16 cellular contexts compared by ENCODE assay signal in the genomic region with DNA sequence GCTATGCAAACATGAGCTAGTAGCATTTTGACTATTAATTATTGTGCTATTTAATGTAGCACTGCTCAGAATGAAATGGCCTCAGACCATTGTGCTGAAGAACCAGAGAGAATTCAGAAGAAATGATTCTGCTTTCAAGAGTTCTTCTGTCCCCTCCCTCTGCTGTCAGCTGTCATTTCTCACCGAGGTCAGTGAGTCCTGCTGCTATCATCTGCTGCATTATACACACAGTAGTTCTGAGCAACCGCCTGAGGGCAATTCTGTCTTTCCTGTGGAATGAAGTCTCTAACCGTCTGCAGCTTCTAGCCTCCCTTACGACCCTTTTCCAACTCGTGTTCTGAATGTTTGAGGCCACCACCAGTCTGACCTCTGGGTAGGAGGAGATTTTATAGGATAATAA.
"Had no signal": no experiment of that assay in that cellular context is flagged by ENCODE, and none has a peak within 500 bp of the region (broad histone marks: within the 10 kb centered on the region; RNA-seq: fewer than 3 reads in every experiment).

No MANE protein-coding gene starts in this region.

- H3K4me1 ChIP-seq: esophagus squamous epithelium, left lung, psoas muscle, spleen, tibial nerve had no signal

- ATAC-seq: activated T-cell treated with anti-CD3 and anti-CD28 coated beads, Interleukin-2, amount 50 U/mL, for 72 hours; left lung; psoas muscle; sciatic nerve; stimulated activated naive B cell treated with anti-CD40 and anti-IgM and Interleukin-4, amounts not matched to agents 10 μg/mL and 1 μg/mL and 100 μg/mL, for 72 hours had no signal

- H3K27ac ChIP-seq: esophagus squamous epithelium, left lung, psoas muscle, spleen, tibial nerve had no signal

- H3K36me3 ChIP-seq: esophagus squamous epithelium, left lung, spleen, tibial nerve had no signal

- H3K4me3 ChIP-seq: esophagus squamous epithelium, left lung, psoas muscle, spleen, tibial nerve had no signal

- H3K9me3 ChIP-seq: esophagus squamous epithelium, left lung, psoas muscle, spleen, tibial nerve had no signal

- H3K27me3 ChIP-seq: esophagus squamous epithelium, left lung, spleen, tibial nerve had no signal

- DNase-seq: activated CD4-positive, alpha-beta memory T cell treated with anti-CD3 and anti-CD28 coated beads, Interleukin-2, amount 10 ng/mL, durations not matched to agents 7 days and 5 days; activated CD8-positive, alpha-beta memory T cell treated with anti-CD3 and anti-CD28 coated beads, Interleukin-2, amount 50 U/mL, for 4 hours; activated gamma-delta T cell treated with Interleukin-2 at 50 U/mL for 16 hours; activated naive CD8-positive, alpha-beta T cell treated with anti-CD3 and anti-CD28 coated beads for 36 hours; activated T-cell treated with anti-CD3 and anti-CD28 coated beads, Interleukin-2, amount 50 U/mL, for 72 hours; anterior cingulate cortex; esophagus squamous epithelium; foreskin fibroblast; left lung; nephron progenitor cell; psoas muscle; spleen; stimulated activated CD4-positive, alpha-beta T cell treated with anti-CD3 and anti-CD28 coated beads, Interleukin-1b, Interleukin-23, amount 100 ng/mL, for 48 hours; stimulated activated naive B cell treated with anti-CD40 and anti-IgM and Interleukin-4, amounts not matched to agents 10 μg/mL and 1 μg/mL and 100 μg/mL, for 72 hours had no signal
